ENCODE assay signal across 8 cellular contexts in genomic region chr3:185362850-185363661, GRCh38. TPM values are rescaled to one million over a fixed set of nuclear protein-coding genes. Genes with fewer than 3 reads are reported as not detected.
A peak's percentile ranks its signal among the peaks of the same experiment; 100 is the strongest.
DNase-seq lines count a peak whose midpoint lies in the region; ATAC-seq and TF ChIP-seq lines count a peak whose summit lies in the region.

Gene MAP3K13 (plus strand): TSS chr3:185363136. CDS start chr3:185428582, 65,446 bp downstream.

- no peaks in the 10 kb centered on the region for H3K4me1 ChIP-seq in A673 (ENCODE audit: insufficient read depth, low read length, poor library complexity, severe bottlenecking)

- DNase-seq in A673 (ENCODE audit: low spot score) (peak; percentile 95), NCI-H1436 treated with DMSO at 0.1 percent for 48 hours (lab: John Stamatoyannopoulos, UW) (peak; percentile 91), ecto neural progenitor cell (ENCODE audit: low spot score) (peak; percentile 85), left colon (peak; percentile 54 to 89)
- DNase-seq in stimulated activated CD4-positive, alpha-beta T cell treated with anti-CD3 and anti-CD28 coated beads, Interleukin-15, amount 100 ng/mL, for 24 hours: peak; percentile 50

- H3K27me3 ChIP-seq in A673 (replicated peaks; ENCODE audit: insufficient read depth, low read depth, low read length, poor library complexity): peaks cover 18% of the 10 kb centered on the region

- POLR2A ChIA-PET in A673 (lab: Charles Lee; ENCODE audit: low non-redundant PET): interaction anchor here (0.6 kb wide), 1 partner anchor 948 kb away, joined by 4 read pairs; no protein-coding TSS in a partner anchor

- H3K4me3 ChIP-seq in A673 (ENCODE audit: low read depth, low read length, poor library complexity, severe bottlenecking): peak within 1 kb of the TSS; percentile 44

- no peak within 1 kb of the TSS for H3K27ac ChIP-seq in A673 (ENCODE audit: low read depth, low read length, poor library complexity, severe bottlenecking)

- ATAC-seq in GM18499 (IDR thresholded peaks at IDR 0.05; ENCODE audit: insufficient read depth, unreplicated experiment) (peak; percentile 82), HG02884 (IDR thresholded peaks at IDR 0.05; ENCODE audit: unreplicated experiment) (peak; percentile 98), left colon (peak; percentile 92)

- no peak for TF ChIP-seq CTCF in A673 (conservative IDR thresholded peaks at IDR 0.05; ENCODE audit: low read depth, low read length)

- CTCF ChIA-PET in A673 (lab: Charles Lee): interaction anchor here (0.7 kb wide), 1 partner anchor 196 kb away, joined by 5 read pairs; no protein-coding TSS in a partner anchor

- no peaks in the 10 kb centered on the region for H3K36me3 ChIP-seq in A673 (ENCODE audit: insufficient read depth, low read length, poor library complexity, severe bottlenecking)

- intact Hi-C loops in A673 (cut with micrococcal nuclease; ENCODE audit: unreplicated experiment) (no loop called here), left colon (cut with DNase I, micrococcal nuclease) (no loop called here)
- intact Hi-C loops in T-helper 2 cell treated with Interferon-gamma antibody and Interleukin-4, amounts not matched to agents 100 ng/mL and 5 ng/mL, for 36 hours (cut with micrococcal nuclease): loop anchor here (2.0 kb wide), 1 partner anchor 136 kb away; the partner anchor contains the start of gene TMEM41A

- no TSS peak for BruUV-seq in A673 (replicated peaks; lab: Mats Ljungman, UMichigan)

- H3K9me3 ChIP-seq in A673 (ENCODE audit: low read depth, low read length, poor library complexity, severe bottlenecking): no peaks in the 10 kb centered on the region

RNA-seq across cellular contexts. Expression of gene MAP3K13, which starts in this region (rescaled TPM):
- total RNA-seq in A673 (2021) (26.4 and 26.8 TPM in 2 replicates), left colon (10 to 100 TPM; 47.0 to 51.0 TPM)
- total RNA-seq in T-helper 2 cell treated with Interferon-gamma antibody and Interleukin-4, amounts not matched to agents 100 ng/mL and 5 ng/mL, for 36 hours: 10.3 and 11.8 TPM in 2 replicates
